Comparison of ENCODE assay signal across 8 cellular contexts in genomic region chr9:128648206-128648605, GRCh38. TPM values are rescaled to one million over a fixed set of nuclear protein-coding genes. Genes with fewer than 3 reads are reported as not detected.
DNase-seq lines count a peak whose midpoint lies in the region; TF ChIP-seq lines count a peak whose summit lies in the region.
"Not testable (repeated sequence)": the region's sequence is repeated elsewhere in the genome, so short reads cannot be mapped to it uniquely, and the experiment has no call there.

No MANE protein-coding gene starts in this region.

- not testable (repeated sequence) for H3K4me3 ChIP-seq in A673 (ENCODE audit: low read depth, low read length, poor library complexity, severe bottlenecking); GM12875 (ENCODE audit: low read depth, low read length); OCI-LY1 (ENCODE audit: low read depth, low read length, poor library complexity, severe bottlenecking); mesendoderm (ENCODE audit: low read length)

- POLR2A ChIA-PET in A673 (lab: Charles Lee; ENCODE audit: low non-redundant PET), result not testable (repeated sequence)

- H3K27ac Mint-ChIP-seq in activated naive CD4-positive, alpha-beta T cell treated with anti-CD3 and anti-CD28 coated beads, Interleukin-2, amount 10 ng/mL, durations not matched to agents 7 days and 5 days, result not testable (repeated sequence)

- H2BK15ac ChIP-seq in mesendoderm (replicated peaks; ENCODE audit: low read depth), result not testable (repeated sequence)

- H4K8ac ChIP-seq in mesendoderm (ENCODE audit: low read depth, low read length), result not testable (repeated sequence)

- TF ChIP-seq CTCF in A673 (conservative IDR thresholded peaks at IDR 0.05; ENCODE audit: low read depth, low read length) (peak; percentile 42), GM12875 (IDR thresholded peaks at IDR 0.05; ENCODE audit: borderline replicate concordance, insufficient read depth, low read depth, low read length) (peak; percentile 21; the same call in 1 of the 2 replicates), OCI-LY1 (IDR thresholded peaks at IDR 0.05; ENCODE audit: low read length) (peak; percentile 59)

- H3K56ac ChIP-seq in mesendoderm (ENCODE audit: low read length), result not testable (repeated sequence)

- H3K36me3 Mint-ChIP-seq in activated naive CD4-positive, alpha-beta T cell treated with anti-CD3 and anti-CD28 coated beads, Interleukin-2, amount 10 ng/mL, durations not matched to agents 7 days and 5 days, result not testable (repeated sequence)

- not testable (repeated sequence) for H3K27me3 Mint-ChIP-seq in activated naive CD4-positive, alpha-beta T cell treated with anti-CD3 and anti-CD28 coated beads, Interleukin-2, amount 10 ng/mL, durations not matched to agents 7 days and 5 days

- not testable (repeated sequence) for H3K4ac ChIP-seq in mesendoderm (ENCODE audit: low read depth, low read length)

- CTCF ChIA-PET in A673 (lab: Charles Lee), result not testable (repeated sequence)
- CTCF ChIA-PET in activated naive CD4-positive, alpha-beta T cell treated with anti-CD3 and anti-CD28 coated beads, Interleukin-2, amount 10 ng/mL, durations not matched to agents 7 days and 5 days (lab: Charles Lee), result interaction anchor here (0.6 to 2.1 kb wide), 3 partner anchors 52 to 381 kb away, joined by 3 to 7 read pairs (median 4); no protein-coding TSS in a partner anchor

- H3K27me3 ChIP-seq in A673 (replicated peaks; ENCODE audit: insufficient read depth, low read depth, low read length, poor library complexity); OCI-LY1 (ENCODE audit: insufficient read depth, low read length); mesendoderm (ENCODE audit: insufficient read depth, low read length, poor library complexity): not testable (repeated sequence)

- not testable (repeated sequence) for H3K9me3 ChIP-seq in A673 (ENCODE audit: low read depth, low read length, poor library complexity, severe bottlenecking); OCI-LY1 (ENCODE audit: low read length)

- not testable (repeated sequence) for H3K9ac ChIP-seq in OCI-LY1 (ENCODE audit: low read length); mesendoderm (ENCODE audit: low read length)

- intact Hi-C loops in A673 (cut with micrococcal nuclease; ENCODE audit: unreplicated experiment), result loop anchor here (5.0 kb wide), 1 partner anchor 54 kb away; the partner anchor contains the start of gene PKN3

- not testable (repeated sequence) for H3K4me1 Mint-ChIP-seq in activated naive CD4-positive, alpha-beta T cell treated with anti-CD3 and anti-CD28 coated beads, Interleukin-2, amount 10 ng/mL, durations not matched to agents 7 days and 5 days

- not testable (repeated sequence) for H4K5ac ChIP-seq in mesendoderm (ENCODE audit: low read length)

- no CpG with 5 or more reads among the region's 9 CpGs for WGBS in mesendoderm (ENCODE audit: extremely low coverage, insufficient coverage, low lambda C conversion rate)

- not testable (repeated sequence) for H4K20me1 ChIP-seq in OCI-LY1 (ENCODE audit: insufficient read depth, low read length)

- not testable (repeated sequence) for H3K4me2 ChIP-seq in OCI-LY1 (ENCODE audit: low read length); mesendoderm (ENCODE audit: low read length)

- H2BK5ac ChIP-seq in mesendoderm (ENCODE audit: low read length), result not testable (repeated sequence)

- H3F3A ChIP-seq in OCI-LY1 (ENCODE audit: insufficient read depth, low read length), result not testable (repeated sequence)

- H3K4me1 ChIP-seq in A673 (ENCODE audit: insufficient read depth, low read length, poor library complexity, severe bottlenecking); mesendoderm (ENCODE audit: control insufficient read depth, low read depth, low read length): not testable (repeated sequence)
- H3K4me1 ChIP-seq in OCI-LY1 (ENCODE audit: insufficient read depth, low read length, severe bottlenecking), result peaks cover 15% of the 10 kb centered on the region

- H2AFZ ChIP-seq in OCI-LY1 (ENCODE audit: low read length), result not testable (repeated sequence)

- not testable (repeated sequence) for H3K27ac ChIP-seq in A673 (ENCODE audit: low read depth, low read length, poor library complexity, severe bottlenecking); OCI-LY1 (ENCODE audit: low read depth, low read length, poor library complexity, severe bottlenecking); mesendoderm (ENCODE audit: low read depth, low read length)

- not testable (repeated sequence) for BruUV-seq in A673 (replicated peaks; lab: Mats Ljungman, UMichigan)

- not testable (repeated sequence) for H3K23ac ChIP-seq in mesendoderm (ENCODE audit: low read length)

- not testable (repeated sequence) for H3K9me3 Mint-ChIP-seq in activated naive CD4-positive, alpha-beta T cell treated with anti-CD3 and anti-CD28 coated beads, Interleukin-2, amount 10 ng/mL, durations not matched to agents 7 days and 5 days

- H2AK5ac ChIP-seq in mesendoderm (ENCODE audit: low read length), result not testable (repeated sequence)

- not testable (repeated sequence) for H3K9me2 ChIP-seq in OCI-LY1 (ENCODE audit: low read depth, low read length)

- H3K79me2 ChIP-seq in OCI-LY1 (ENCODE audit: insufficient read depth, low read length); mesendoderm (ENCODE audit: control insufficient read depth, insufficient read depth, low read length): not testable (repeated sequence)

- DNase-seq in A673 (ENCODE audit: low spot score), result peak; percentile 70
- DNase-seq in activated CD4-positive, alpha-beta T cell treated with anti-CD3 and anti-CD28 coated beads for 48 hours, result peak; percentile 82
- DNase-seq in activated naive CD4-positive, alpha-beta T cell treated with anti-CD3 and anti-CD28 coated beads, Interleukin-2, amount 10 ng/mL, durations not matched to agents 7 days and 5 days, result peak; percentile 82
- DNase-seq in fibroblast of gingiva (ENCODE audit: low read depth), result peak; percentile 44
- peak; percentile 65 for DNase-seq in mesendoderm
- DNase-seq in stimulated activated CD4-positive, alpha-beta T cell treated with anti-CD3 and anti-CD28 coated beads, TNF-alpha, amount 100 ng/mL, for 24 hours (ENCODE audit: low read depth in 3 of 3), result peak; percentile 30 to 68 (median 46)

- not testable (repeated sequence) for H2BK120ac ChIP-seq in mesendoderm (ENCODE audit: low read depth, low read length)

- H3K18ac ChIP-seq in mesendoderm (ENCODE audit: low read length), result not testable (repeated sequence)

- not testable (repeated sequence) for H3K4me3 Mint-ChIP-seq in activated naive CD4-positive, alpha-beta T cell treated with anti-CD3 and anti-CD28 coated beads, Interleukin-2, amount 10 ng/mL, durations not matched to agents 7 days and 5 days

- H3K36me3 ChIP-seq in A673 (ENCODE audit: insufficient read depth, low read length, poor library complexity, severe bottlenecking); OCI-LY1 (ENCODE audit: insufficient read depth, low read length); mesendoderm (ENCODE audit: control insufficient read depth, insufficient read depth, low read length): not testable (repeated sequence)

- H3K79me1 ChIP-seq in mesendoderm (ENCODE audit: low read length), result not testable (repeated sequence)

RNA-seq across cellular contexts. Expression of gene DYNC2I2, which starts 8.4 kb away (rescaled TPM):
- total RNA-seq in A673 (2021), result 135 TPM in 2 replicates
- polyA plus RNA-seq in mesendoderm (2013, experiment 1 of 2), result 21.0 TPM
- 21.1 TPM for polyA plus RNA-seq in mesendoderm (2013, experiment 2 of 2)

RNA-seq across cellular contexts. Expression of gene SET, which starts 40.8 kb away (rescaled TPM):
- 942 and 1,009 TPM in 2 replicates for total RNA-seq in A673 (2021)
- 1,074 TPM for polyA plus RNA-seq in mesendoderm (2013, experiment 1 of 2)
- polyA plus RNA-seq in mesendoderm (2013, experiment 2 of 2), result 1,092 TPM

RNA-seq across cellular contexts. Expression of gene PKN3, which starts 54.1 kb away (rescaled TPM):
- total RNA-seq in A673 (2021), result 12.3 and 21.5 TPM in 2 replicates
- polyA plus RNA-seq in mesendoderm (2013, experiment 1 of 2), result 5.9 TPM
- 5.8 TPM for polyA plus RNA-seq in mesendoderm (2013, experiment 2 of 2)
